Comparison of ENCODE assay signal across 1 cellular context in the genomic region with DNA sequence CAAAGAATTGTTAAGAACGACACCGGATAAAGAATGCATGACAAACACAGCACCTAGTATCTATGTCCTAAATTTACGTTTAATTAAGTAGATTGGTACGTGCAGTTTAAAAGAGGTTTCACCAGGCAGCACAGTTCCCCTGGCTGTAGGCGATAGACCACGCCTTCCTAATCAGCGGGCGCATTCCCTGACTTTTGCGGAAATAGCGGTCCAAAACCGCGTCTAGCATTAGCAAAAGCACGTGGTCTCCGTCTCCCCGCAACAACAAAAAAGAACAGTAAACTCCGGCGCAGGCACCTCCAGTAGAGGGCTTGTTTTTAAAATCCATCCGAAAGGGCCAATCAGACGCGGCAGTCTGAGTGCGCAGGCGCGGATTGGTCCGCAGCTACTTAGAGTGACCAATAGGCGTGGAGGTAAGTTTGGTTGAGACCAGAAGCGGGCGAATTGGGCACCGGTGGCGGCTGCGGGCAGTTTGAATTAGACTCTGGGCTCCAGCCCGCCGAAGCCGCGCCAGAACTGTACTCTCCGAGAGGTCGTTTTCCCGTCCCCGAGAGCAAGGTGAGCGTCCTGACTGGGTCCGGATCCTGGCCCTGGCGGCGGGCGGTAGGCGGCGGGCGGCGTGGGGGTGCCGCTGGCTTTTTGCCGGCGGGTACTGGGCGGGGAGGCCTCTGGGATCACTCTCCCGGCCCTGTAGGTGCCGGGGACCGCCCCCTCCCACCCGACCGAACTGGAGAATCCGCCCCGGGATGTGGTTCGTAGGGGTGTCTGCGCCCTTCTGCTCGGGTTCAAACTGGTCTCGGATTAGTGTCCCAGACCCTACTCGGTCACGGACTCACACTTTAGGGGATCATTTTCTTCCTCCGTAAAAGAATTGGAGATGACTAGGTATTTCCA.
TF ChIP-seq lines count a peak whose summit lies in the region.

A gene with protein sequence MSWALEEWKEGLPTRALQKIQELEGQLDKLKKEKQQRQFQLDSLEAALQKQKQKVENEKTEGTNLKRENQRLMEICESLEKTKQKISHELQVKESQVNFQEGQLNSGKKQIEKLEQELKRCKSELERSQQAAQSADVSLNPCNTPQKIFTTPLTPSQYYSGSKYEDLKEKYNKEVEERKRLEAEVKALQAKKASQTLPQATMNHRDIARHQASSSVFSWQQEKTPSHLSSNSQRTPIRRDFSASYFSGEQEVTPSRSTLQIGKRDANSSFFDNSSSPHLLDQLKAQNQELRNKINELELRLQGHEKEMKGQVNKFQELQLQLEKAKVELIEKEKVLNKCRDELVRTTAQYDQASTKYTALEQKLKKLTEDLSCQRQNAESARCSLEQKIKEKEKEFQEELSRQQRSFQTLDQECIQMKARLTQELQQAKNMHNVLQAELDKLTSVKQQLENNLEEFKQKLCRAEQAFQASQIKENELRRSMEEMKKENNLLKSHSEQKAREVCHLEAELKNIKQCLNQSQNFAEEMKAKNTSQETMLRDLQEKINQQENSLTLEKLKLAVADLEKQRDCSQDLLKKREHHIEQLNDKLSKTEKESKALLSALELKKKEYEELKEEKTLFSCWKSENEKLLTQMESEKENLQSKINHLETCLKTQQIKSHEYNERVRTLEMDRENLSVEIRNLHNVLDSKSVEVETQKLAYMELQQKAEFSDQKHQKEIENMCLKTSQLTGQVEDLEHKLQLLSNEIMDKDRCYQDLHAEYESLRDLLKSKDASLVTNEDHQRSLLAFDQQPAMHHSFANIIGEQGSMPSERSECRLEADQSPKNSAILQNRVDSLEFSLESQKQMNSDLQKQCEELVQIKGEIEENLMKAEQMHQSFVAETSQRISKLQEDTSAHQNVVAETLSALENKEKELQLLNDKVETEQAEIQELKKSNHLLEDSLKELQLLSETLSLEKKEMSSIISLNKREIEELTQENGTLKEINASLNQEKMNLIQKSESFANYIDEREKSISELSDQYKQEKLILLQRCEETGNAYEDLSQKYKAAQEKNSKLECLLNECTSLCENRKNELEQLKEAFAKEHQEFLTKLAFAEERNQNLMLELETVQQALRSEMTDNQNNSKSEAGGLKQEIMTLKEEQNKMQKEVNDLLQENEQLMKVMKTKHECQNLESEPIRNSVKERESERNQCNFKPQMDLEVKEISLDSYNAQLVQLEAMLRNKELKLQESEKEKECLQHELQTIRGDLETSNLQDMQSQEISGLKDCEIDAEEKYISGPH (N-terminal part only) (plus strand): TSS at position 432 of the 894 bp plus-strand sequence. CDS start 10,560 bp downstream, outside the sequence.

TF ChIP-seq in HepG2, 621 proteins besides CTCF, POLR2A, EP300 and RAD21 (continued from another document and continues in another):
- TF ChIP-seq DZIP1 (CRISPR knock-in tag; IDR thresholded peaks at IDR 0.05) (peak; percentile 69; the same call in 1 of the 2 replicates), MAFF (IDR thresholded peaks at IDR 0.05; ENCODE audit: low read depth, low read length) (no peak), FLYWCH1 (CRISPR knock-in tag; IDR thresholded peaks at IDR 0.05) (peak; percentile 98; the same call in 1 of the 2 replicates), UBTF (CRISPR knock-in tag; IDR thresholded peaks at IDR 0.05) (0 out of 2 replicates have a peak, but pooled peaks have one; percentile 20), ZNF781 (CRISPR knock-in tag; IDR thresholded peaks at IDR 0.05; ENCODE audit: borderline replicate concordance, not compliant biosample characterization) (peak; percentile 70), ZKSCAN8 (CRISPR knock-in tag; IDR thresholded peaks at IDR 0.05; ENCODE audit: borderline replicate concordance) (no peak), HMGXB3 (CRISPR knock-in tag; IDR thresholded peaks at IDR 0.05; ENCODE audit: borderline replicate concordance) (peak; percentile 95), TEF (CRISPR knock-in tag; IDR thresholded peaks at IDR 0.05) (no peak), NFYC (CRISPR knock-in tag; IDR thresholded peaks at IDR 0.05) (peak; percentile 98), ZNF746 (CRISPR knock-in tag; IDR thresholded peaks at IDR 0.05) (no peak), SKI (IDR thresholded peaks at IDR 0.05; ENCODE audit: partially characterized antibody) (peak; percentile 35), ZNF326 (CRISPR knock-in tag; IDR thresholded peaks at IDR 0.05; ENCODE audit: borderline replicate concordance) (no peak), FOXO1 (CRISPR knock-in tag; IDR thresholded peaks at IDR 0.05) (0 out of 2 replicates have a peak, but pooled peaks have one; percentile 30), ZNF569 (CRISPR knock-in tag; IDR thresholded peaks at IDR 0.05; ENCODE audit: borderline replicate concordance) (no peak), ZZZ3 (CRISPR knock-in tag; IDR thresholded peaks at IDR 0.05; ENCODE audit: borderline replicate concordance) (no peak), ZNF788 (CRISPR knock-in tag; IDR thresholded peaks at IDR 0.05; ENCODE audit: borderline replicate concordance) (peak; percentile 79), CHD2 (IDR thresholded peaks at IDR 0.05; ENCODE audit: low read depth, low read length) (0 out of 2 replicates have a peak, but pooled peaks have one; percentile 51), FOXP1 (IDR thresholded peaks at IDR 0.05) (no peak), FOXP1 (CRISPR knock-in tag; IDR thresholded peaks at IDR 0.05) (no peak), GPBP1L1 (CRISPR knock-in tag; IDR thresholded peaks at IDR 0.05) (no peak), SUZ12 (IDR thresholded peaks at IDR 0.05; ENCODE audit: low read depth, low read length) (no peak), GPN1 (CRISPR knock-in tag; IDR thresholded peaks at IDR 0.05; ENCODE audit: borderline replicate concordance) (no peak), KLF6 (CRISPR knock-in tag; IDR thresholded peaks at IDR 0.05) (peak; percentile 75; the same call in 1 of the 2 replicates), ZMAT3 (CRISPR knock-in tag; conservative IDR thresholded peaks at IDR 0.05) (no peak; the same call in 1 of the 2 replicates), RBFOX2 (IDR thresholded peaks at IDR 0.05; ENCODE audit: low read depth, low read length) (peak; percentile 68), ZSCAN22 (CRISPR knock-in tag; IDR thresholded peaks at IDR 0.05) (no peak), PTBP1 (IDR thresholded peaks at IDR 0.05; ENCODE audit: low read depth, low read length, poor library complexity, severe bottlenecking) (no peak), ZNF317 (CRISPR knock-in tag; IDR thresholded peaks at IDR 0.05) (peak; percentile 20; the same call in 1 of the 2 replicates)
- TF ChIP-seq, protein P1, sequence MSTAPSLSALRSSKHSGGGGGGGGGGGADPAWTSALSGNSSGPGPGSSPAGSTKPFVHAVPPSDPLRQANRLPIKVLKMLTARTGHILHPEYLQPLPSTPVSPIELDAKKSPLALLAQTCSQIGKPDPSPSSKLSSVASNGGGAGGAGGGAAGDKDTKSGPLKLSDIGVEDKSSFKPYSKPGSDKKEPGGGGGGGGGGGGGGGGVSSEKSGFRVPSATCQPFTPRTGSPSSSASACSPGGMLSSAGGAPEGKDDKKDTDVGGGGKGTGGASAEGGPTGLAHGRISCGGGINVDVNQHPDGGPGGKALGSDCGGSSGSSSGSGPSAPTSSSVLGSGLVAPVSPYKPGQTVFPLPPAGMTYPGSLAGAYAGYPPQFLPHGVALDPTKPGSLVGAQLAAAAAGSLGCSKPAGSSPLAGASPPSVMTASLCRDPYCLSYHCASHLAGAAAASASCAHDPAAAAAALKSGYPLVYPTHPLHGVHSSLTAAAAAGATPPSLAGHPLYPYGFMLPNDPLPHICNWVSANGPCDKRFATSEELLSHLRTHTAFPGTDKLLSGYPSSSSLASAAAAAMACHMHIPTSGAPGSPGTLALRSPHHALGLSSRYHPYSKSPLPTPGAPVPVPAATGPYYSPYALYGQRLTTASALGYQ (CRISPR knock-in tag; IDR thresholded peaks at IDR 0.05) = peak; percentile 39
- TF ChIP-seq, protein P2, sequence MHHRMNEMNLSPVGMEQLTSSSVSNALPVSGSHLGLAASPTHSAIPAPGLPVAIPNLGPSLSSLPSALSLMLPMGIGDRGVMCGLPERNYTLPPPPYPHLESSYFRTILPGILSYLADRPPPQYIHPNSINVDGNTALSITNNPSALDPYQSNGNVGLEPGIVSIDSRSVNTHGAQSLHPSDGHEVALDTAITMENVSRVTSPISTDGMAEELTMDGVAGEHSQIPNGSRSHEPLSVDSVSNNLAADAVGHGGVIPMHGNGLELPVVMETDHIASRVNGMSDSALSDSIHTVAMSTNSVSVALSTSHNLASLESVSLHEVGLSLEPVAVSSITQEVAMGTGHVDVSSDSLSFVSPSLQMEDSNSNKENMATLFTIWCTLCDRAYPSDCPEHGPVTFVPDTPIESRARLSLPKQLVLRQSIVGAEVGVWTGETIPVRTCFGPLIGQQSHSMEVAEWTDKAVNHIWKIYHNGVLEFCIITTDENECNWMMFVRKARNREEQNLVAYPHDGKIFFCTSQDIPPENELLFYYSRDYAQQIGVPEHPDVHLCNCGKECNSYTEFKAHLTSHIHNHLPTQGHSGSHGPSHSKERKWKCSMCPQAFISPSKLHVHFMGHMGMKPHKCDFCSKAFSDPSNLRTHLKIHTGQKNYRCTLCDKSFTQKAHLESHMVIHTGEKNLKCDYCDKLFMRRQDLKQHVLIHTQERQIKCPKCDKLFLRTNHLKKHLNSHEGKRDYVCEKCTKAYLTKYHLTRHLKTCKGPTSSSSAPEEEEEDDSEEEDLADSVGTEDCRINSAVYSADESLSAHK (CRISPR knock-in tag; IDR thresholded peaks at IDR 0.05; ENCODE audit: borderline replicate concordance) = no peak
